ENCODE assay signal across 8 cellular contexts in genomic region chr3:11096266-11097135, GRCh38. TPM values are rescaled to one million over a fixed set of nuclear protein-coding genes. Genes with fewer than 3 reads are reported as not detected.
DNase-seq lines count a peak whose midpoint lies in the region; ATAC-seq and TF ChIP-seq lines count a peak whose summit lies in the region.

No MANE protein-coding gene starts in this region.

- peaks cover 1% of the 10 kb centered on the region for H3K4me1 Mint-ChIP-seq in activated naive CD8-positive, alpha-beta T cell treated with anti-CD3 and anti-CD28 coated beads, Interleukin-2, amount 10 ng/mL, durations not matched to agents 7 days and 5 days

- ATAC-seq in activated naive CD8-positive, alpha-beta T cell treated with anti-CD3 and anti-CD28 coated beads, Interleukin-2, amount 10 ng/mL, durations not matched to agents 7 days and 5 days (ENCODE audit: low read depth): peak; percentile 89
- ATAC-seq in left cardiac atrium (peak; percentile 91 to 97), GM21381 (IDR thresholded peaks at IDR 0.05; ENCODE audit: unreplicated experiment) (no peak)

- no peak overlapping the region for H3K27ac Mint-ChIP-seq in activated naive CD8-positive, alpha-beta T cell treated with anti-CD3 and anti-CD28 coated beads, Interleukin-2, amount 10 ng/mL, durations not matched to agents 7 days and 5 days

- peak overlapping the region; percentile 47 for H3K4me3 Mint-ChIP-seq in activated naive CD8-positive, alpha-beta T cell treated with anti-CD3 and anti-CD28 coated beads, Interleukin-2, amount 10 ng/mL, durations not matched to agents 7 days and 5 days

- H3K27me3 Mint-ChIP-seq in activated naive CD8-positive, alpha-beta T cell treated with anti-CD3 and anti-CD28 coated beads, Interleukin-2, amount 10 ng/mL, durations not matched to agents 7 days and 5 days: peaks cover 19% of the 10 kb centered on the region

- DNase-seq in NCI-H2227 (lab: John Stamatoyannopoulos, UW; ENCODE audit: unreplicated experiment) (peak; percentile 56), NCI-H2227 treated with DMSO at 0.1 percent for 48 hours (lab: John Stamatoyannopoulos, UW) (no peak), RWPE1 (ENCODE audit: low spot score) (peak; percentile 89), left cardiac atrium (peak; percentile 91), prostate gland (ENCODE audit: low spot score) (no peak)
- DNase-seq in activated naive CD8-positive, alpha-beta T cell treated with anti-CD3 and anti-CD28 coated beads, Interleukin-2, amount 10 ng/mL, durations not matched to agents 7 days and 5 days: peak; percentile 60

- CTCF ChIA-PET in RWPE1 (lab: Yijun Ruan, JAX): interaction anchor here (0.9 to 1.2 kb wide), 2 partner anchors 35 to 59 kb away, joined by 4 to 5 read pairs; no protein-coding TSS in a partner anchor

- H3K4me3 ChIP-seq in prostate gland (no peak overlapping the region), urinary bladder (ENCODE audit: low read depth, low read length) (peak overlapping the region; percentile 11)

- TF ChIP-seq POLR2A in prostate gland (IDR thresholded peaks at IDR 0.05): peak; percentile 20

- H3K27ac ChIP-seq in RWPE1: peak overlapping the region; percentile 99
- H3K27ac ChIP-seq in prostate gland: peak overlapping the region in 1 of 2 donors; percentile 10
- H3K27ac ChIP-seq in urinary bladder (ENCODE audit: low read depth): peak overlapping the region; percentile 51

- 8% methylated on average over 23 of the region's 23 CpGs for WGBS in prostate gland
- 8% methylated on average over 23 of the region's 23 CpGs for WGBS in urinary bladder

- no peaks in the 10 kb centered on the region for H3K36me3 Mint-ChIP-seq in activated naive CD8-positive, alpha-beta T cell treated with anti-CD3 and anti-CD28 coated beads, Interleukin-2, amount 10 ng/mL, durations not matched to agents 7 days and 5 days

- H3K4me1 ChIP-seq in prostate gland (replicated peaks) (no peaks in the 10 kb centered on the region), urinary bladder (ENCODE audit: insufficient read depth) (no peaks in the 10 kb centered on the region)

- POLR2A ChIA-PET in RWPE1 (lab: Yijun Ruan, JAX; ENCODE audit: low non-redundant PET): interaction anchor here (0.9 kb wide), 1 partner anchor 41 kb away, joined by 3 read pairs; no protein-coding TSS in a partner anchor
- POLR2A ChIA-PET in activated naive CD8-positive, alpha-beta T cell treated with anti-CD3 and anti-CD28 coated beads, Interleukin-2, amount 10 ng/mL, durations not matched to agents 7 days and 5 days (lab: Charles Lee): interaction anchor here (0.7 kb wide), 1 partner anchor 43 kb away, joined by 3 read pairs; no protein-coding TSS in a partner anchor

- no peaks in the 10 kb centered on the region for H3K9me3 Mint-ChIP-seq in activated naive CD8-positive, alpha-beta T cell treated with anti-CD3 and anti-CD28 coated beads, Interleukin-2, amount 10 ng/mL, durations not matched to agents 7 days and 5 days

- intact Hi-C loops in left cardiac atrium (cut with DNase I) (no loop called here), prostate gland (cut with DNase I) (no loop called here)

- H3K36me3 ChIP-seq in prostate gland (no peaks in the 10 kb centered on the region), urinary bladder (ENCODE audit: insufficient read depth) (no peaks in the 10 kb centered on the region)

- no peaks in the 10 kb centered on the region for H3K9me3 ChIP-seq in prostate gland

- TF ChIP-seq CTCF in RWPE1 (conservative IDR thresholded peaks at IDR 0.05; ENCODE audit: low read depth): no peak
- no peak for TF ChIP-seq CTCF in prostate gland (IDR thresholded peaks at IDR 0.05)

- no peaks in the 10 kb centered on the region for H3K27me3 ChIP-seq in prostate gland (replicated peaks; ENCODE audit: insufficient read depth)

RNA-seq across cellular contexts. Expression of gene HRH1, which starts 57.8 kb away (rescaled TPM):
- total RNA-seq in activated naive CD8-positive, alpha-beta T cell treated with anti-CD3 and anti-CD28 coated beads, Interleukin-2, amount 10 ng/mL, durations not matched to agents 7 days and 5 days: under 1 TPM; 0.36 to 0.45 TPM
- total RNA-seq in left cardiac atrium (1 to 10 TPM; 3.0 to 3.5 TPM), prostate gland (1 to 10 TPM in 1 of 2 donors, under 1 TPM in 1; 0.50 to 5.9 TPM), urinary bladder (19.0 TPM)
- polyA plus RNA-seq in urinary bladder: 6.3 TPM

Comparison
In these comparisons a context has a peak if more than half of its experiments do, and no peak if none do; other contexts are left out.
1. DNase-seq: peak in NCI-H2227 (single experiment), RWPE1 (single experiment), activated naive CD8-positive, alpha-beta T cell treated with anti-CD3 and anti-CD28 coated beads, Interleukin-2, amount 10 ng/mL, durations not matched to agents 7 days and 5 days (single experiment) and left cardiac atrium (single experiment); none in NCI-H2227 treated with DMSO at 0.1 percent for 48 hours (single experiment) and prostate gland (single experiment).